In the genomic region with DNA sequence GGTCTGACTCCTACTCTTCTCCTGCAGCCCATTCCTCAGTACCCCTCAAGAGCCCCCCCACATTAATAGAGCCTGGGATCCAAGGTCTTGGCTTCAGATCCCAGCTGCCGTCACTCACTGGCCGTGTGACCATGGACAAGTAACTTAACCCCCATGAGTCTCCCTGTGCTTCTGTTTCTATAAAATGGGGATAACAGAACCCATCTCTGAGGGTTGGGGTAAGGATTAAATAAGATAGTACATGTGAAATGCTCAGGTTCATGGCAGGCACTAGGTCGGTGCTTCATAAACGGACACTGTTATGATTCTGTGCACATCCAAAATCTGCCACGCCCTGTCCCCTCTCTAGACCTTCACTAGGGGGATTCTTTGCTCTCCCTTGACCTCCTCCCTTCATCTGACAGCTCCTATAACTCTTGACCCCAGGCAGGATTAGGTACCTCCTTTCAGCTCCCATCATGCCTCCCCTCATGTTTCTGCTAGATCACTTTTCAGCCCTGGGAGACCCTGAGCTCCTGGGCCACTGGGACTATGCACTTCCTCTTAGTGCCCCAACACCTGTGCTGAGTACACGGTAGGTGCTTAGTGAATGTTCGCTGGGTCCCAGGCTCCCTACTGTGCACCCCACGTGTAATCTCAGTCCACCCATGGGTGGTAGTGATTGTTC, we compare ENCODE assay signal across 17 cellular contexts. TPM values are rescaled to one million over a fixed set of nuclear protein-coding genes. Genes with fewer than 3 reads are reported as not detected.
DNase-seq lines count a peak whose midpoint lies in the region; ATAC-seq and TF ChIP-seq lines count a peak whose summit lies in the region.
"Had no signal": no experiment of that assay in that cellular context is flagged by ENCODE, and none has a peak within 500 bp of the region (broad histone marks: within the 10 kb centered on the region; RNA-seq: fewer than 3 reads in every experiment).

No MANE protein-coding gene starts in this region.

- H3K9me2 ChIP-seq in GM23248 (ENCODE audit: insufficient read depth), result no peaks in the 10 kb centered on the region

- H3K23ac ChIP-seq in IMR-90 (ENCODE audit: low read depth, low read length), result no peak overlapping the region

- peaks cover 14% of the 10 kb centered on the region for H3K9me1 ChIP-seq in IMR-90 (ENCODE audit: insufficient read depth, low read length)

- no peak overlapping the region for H3K27ac ChIP-seq in CD4-positive, CD25-positive, alpha-beta regulatory T cell (ENCODE audit: insufficient read depth, low read length, poor library complexity, severe bottlenecking)
- H3K27ac ChIP-seq in IMR-90 (ENCODE audit: insufficient read depth, low read length) (no peak overlapping the region), endodermal cell (ENCODE audit: low read depth, low read length) (no peak overlapping the region), psoas muscle (peak overlapping the region; percentile 95), GM23248 (no peak overlapping the region)

- BruUV-seq in IMR-90 (replicated peaks; lab: Mats Ljungman, UMichigan), result no TSS peak

- H3K4me1 ChIP-seq in CD4-positive, CD25-positive, alpha-beta regulatory T cell (ENCODE audit: control insufficient read depth, insufficient read depth, low read length, poor library complexity, severe bottlenecking), result no peaks in the 10 kb centered on the region
- H3K4me1 ChIP-seq in IMR-90 (ENCODE audit: control insufficient read depth, insufficient read depth, low read length) (peaks cover 5% of the 10 kb centered on the region), endodermal cell (ENCODE audit: control insufficient read depth, insufficient read depth, low read length) (no peaks in the 10 kb centered on the region), psoas muscle (peaks cover 39% of the 10 kb centered on the region), GM23248 (ENCODE audit: insufficient read depth) (no peaks in the 10 kb centered on the region)

- H3K9ac ChIP-seq in IMR-90 (ENCODE audit: low read depth, low read length) (no peak overlapping the region), endodermal cell (ENCODE audit: extremely low read depth, low read length, poor library complexity, severe bottlenecking) (no peak overlapping the region), GM23248 (no peak overlapping the region)

- peak overlapping the region; percentile 42 for H2AK9ac ChIP-seq in IMR-90 (replicated peaks; ENCODE audit: low read depth, low read length, poor library complexity)

- H3K4me3 Mint-ChIP-seq in CD4-positive, CD25-positive, alpha-beta regulatory T cell, result peak overlapping the region; percentile 16 to 70 (median 44)
- H3K4me3 Mint-ChIP-seq in endodermal cell, result peak overlapping the region; percentile 78

- TF ChIP-seq POLR2A in IMR-90 (IDR thresholded peaks at IDR 0.05; ENCODE audit: low read depth, low read length), result no peak

- H3K9me3 ChIP-seq in CD4-positive, CD25-positive, alpha-beta regulatory T cell (ENCODE audit: control insufficient read depth in 2 of 2, low read length in 2 of 2), result no peaks in the 10 kb centered on the region
- H3K9me3 ChIP-seq in IMR-90 (ENCODE audit: control insufficient read depth, insufficient read depth, low read length), result no peaks in the 10 kb centered on the region
- H3K9me3 ChIP-seq in endodermal cell (ENCODE audit: control insufficient read depth, low read length), result no peaks in the 10 kb centered on the region
- H3K9me3 ChIP-seq in psoas muscle, result no peaks in the 10 kb centered on the region
- H3K9me3 ChIP-seq in GM23248 (ENCODE audit: low read depth), result no peaks in the 10 kb centered on the region

- H3K14ac ChIP-seq in IMR-90 (replicated peaks; ENCODE audit: low read depth, low read length), result no peak overlapping the region

- intact Hi-C loops in IMR-90 (cut with micrococcal nuclease) (no loop called here), psoas muscle (cut with DNase I) (loop anchor here in 1 of 2 donors (2.0 kb wide), 3 partner anchors 47 to 91 kb away; no protein-coding TSS in a partner anchor)

- TF ChIP-seq RAD21 in IMR-90 (IDR thresholded peaks at IDR 0.05; ENCODE audit: low read length), result no peak

- H3F3A ChIP-seq in GM23248 (ENCODE audit: insufficient read depth), result peaks cover 12% of the 10 kb centered on the region; the same call in 1 of the 2 replicates

- peaks cover 0 to 16% (median 3%) of the 10 kb centered on the region in 4 donors for H3K4me1 Mint-ChIP-seq in CD4-positive, CD25-positive, alpha-beta regulatory T cell
- no peaks in the 10 kb centered on the region for H3K4me1 Mint-ChIP-seq in endodermal cell

- H2BK20ac ChIP-seq in IMR-90 (ENCODE audit: low read depth, low read length), result no peak overlapping the region

- in situ Hi-C loops in IMR-90 (cut with MboI; ENCODE audit: low sequenced_read_pairs), result no loop called here
- in situ Hi-C loops in GM23248 (cut with MboI), result no loop called here

- H4K5ac ChIP-seq in IMR-90 (ENCODE audit: low read depth, low read length), result no peak overlapping the region

- POLR2A ChIA-PET in IMR-90 (lab: Charles Lee; ENCODE audit: unreplicated experiment), result interaction anchor here (0.8 kb wide), 1 partner anchor 94 kb away, joined by 3 read pairs; no protein-coding TSS in a partner anchor

- H3K9me3 Mint-ChIP-seq in CD4-positive, CD25-positive, alpha-beta regulatory T cell, result no peaks in the 10 kb centered on the region
- H3K9me3 Mint-ChIP-seq in endodermal cell, result no peaks in the 10 kb centered on the region

- H4K91ac ChIP-seq in IMR-90 (ENCODE audit: insufficient read depth, low read depth, low read length), result no peak overlapping the region

- H3K36me3 Mint-ChIP-seq in CD4-positive, CD25-positive, alpha-beta regulatory T cell, result no peaks in the 10 kb centered on the region
- H3K36me3 Mint-ChIP-seq in endodermal cell (ENCODE audit: low read depth), result no peaks in the 10 kb centered on the region

- H3K36me3 ChIP-seq in CD4-positive, CD25-positive, alpha-beta regulatory T cell (ENCODE audit: control insufficient read depth, insufficient read depth, low read length), result no peaks in the 10 kb centered on the region
- H3K36me3 ChIP-seq in IMR-90 (ENCODE audit: control insufficient read depth, insufficient read depth, low read length) (no peaks in the 10 kb centered on the region), endodermal cell (ENCODE audit: control insufficient read depth, insufficient read depth, low read length) (no peaks in the 10 kb centered on the region), psoas muscle (ENCODE audit: insufficient read depth in 1 of 2, low read depth in 1 of 2) (peaks cover 0 to 3% of the 10 kb centered on the region in 2 donors), GM23248 (ENCODE audit: low read depth) (no peaks in the 10 kb centered on the region)

- H3K56ac ChIP-seq in IMR-90 (ENCODE audit: extremely low read depth, insufficient read depth, low read length), result no peak overlapping the region

- H2AFZ ChIP-seq in IMR-90 (replicated peaks; ENCODE audit: low read length, poor library complexity), result no peak overlapping the region
- no peak overlapping the region for H2AFZ ChIP-seq in GM23248

- CTCF ChIA-PET in IMR-90 (lab: Yijun Ruan, JAX), result interaction anchor here (1.5 kb wide), 1 partner anchor 13 kb away, joined by 5 read pairs; no protein-coding TSS in a partner anchor

- no peaks in the 10 kb centered on the region for H4K20me1 ChIP-seq in IMR-90 (ENCODE audit: insufficient read depth, low read length)
- H4K20me1 ChIP-seq in GM23248 (ENCODE audit: insufficient read depth), result no peaks in the 10 kb centered on the region

- no peak for TF ChIP-seq CTCF in IMR-90 (conservative IDR thresholded peaks at IDR 0.05; ENCODE audit: low read depth, low read length)
- no peak for TF ChIP-seq CTCF in endodermal cell (conservative IDR thresholded peaks at IDR 0.05)
- TF ChIP-seq CTCF in psoas muscle (IDR thresholded peaks at IDR 0.05), result no peak

- no peak overlapping the region for H3K4me3 ChIP-seq in CD4-positive, CD25-positive, alpha-beta regulatory T cell (ENCODE audit: low read depth, low read length)
- H3K4me3 ChIP-seq in IMR-90 (ENCODE audit: insufficient read depth, low read depth, low read length), result no peak overlapping the region
- no peak overlapping the region for H3K4me3 ChIP-seq in endodermal cell (ENCODE audit: low read length)
- H3K4me3 ChIP-seq in psoas muscle, result peak overlapping the region; percentile 84
- H3K4me3 ChIP-seq in GM23248, result no peak overlapping the region

- H2BK15ac ChIP-seq in IMR-90 (ENCODE audit: low read depth, low read length), result no peak overlapping the region

- H3K4ac ChIP-seq in IMR-90 (ENCODE audit: low read depth, low read length), result no peak overlapping the region

- peak overlapping the region in 2 of 3 donors; percentile 6 to 36 for H3K27ac Mint-ChIP-seq in CD4-positive, CD25-positive, alpha-beta regulatory T cell
- no peak overlapping the region for H3K27ac Mint-ChIP-seq in endodermal cell

- H3K4me2 ChIP-seq in IMR-90 (ENCODE audit: low read depth, low read length) (no peak overlapping the region), GM23248 (ENCODE audit: unreplicated experiment) (no peak overlapping the region)

- peaks cover 2% of the 10 kb centered on the region for H3K27me3 ChIP-seq in CD4-positive, CD25-positive, alpha-beta regulatory T cell (ENCODE audit: control insufficient read depth, insufficient read depth, low read length)
- H3K27me3 ChIP-seq in IMR-90 (ENCODE audit: control insufficient read depth, insufficient read depth, low read length) (no peaks in the 10 kb centered on the region), endodermal cell (ENCODE audit: control insufficient read depth, insufficient read depth, low read length, poor library complexity, severe bottlenecking) (no peaks in the 10 kb centered on the region), psoas muscle (ENCODE audit: insufficient read depth in 3 of 3, low read length in 2 of 3) (no peaks in the 10 kb centered on the region), GM23248 (replicated peaks; ENCODE audit: insufficient read depth) (no peaks in the 10 kb centered on the region)

- dilution Hi-C loops in IMR-90 (cut with HindIII; ENCODE audit: low sequenced_read_pairs, unreplicated experiment), result no loop called here

- no peak overlapping the region for H2BK5ac ChIP-seq in IMR-90 (ENCODE audit: low read depth, low read length, poor library complexity, severe bottlenecking)

- H3K18ac ChIP-seq in IMR-90 (ENCODE audit: low read depth, low read length), result no peak overlapping the region

- no peak for ATAC-seq in CD4-positive, CD25-positive, alpha-beta regulatory T cell (ENCODE audit: low read depth in 2 of 2)
- no peak for ATAC-seq in IMR-90 (ENCODE audit: low read depth)
- peak; percentile 7 to 51 (median 28) for ATAC-seq in psoas muscle
- ATAC-seq: SK-N-SH treated with all-trans-retinoic acid at 6 μM for 48 hours had no signal

- H3K27me3 Mint-ChIP-seq in CD4-positive, CD25-positive, alpha-beta regulatory T cell, result peaks cover 42% of the 10 kb centered on the region
- peaks cover 7% of the 10 kb centered on the region for H3K27me3 Mint-ChIP-seq in endodermal cell (ENCODE audit: insufficient read depth)

- peaks cover 0 to 11% of the 10 kb centered on the region in 2 experiments; a peak in 2 of 4 replicates for H3K79me1 ChIP-seq in IMR-90 (ENCODE audit: low read depth in 1 of 2, low read length in 2 of 2)

- DNase-seq in CD4-positive, CD25-positive, alpha-beta regulatory T cell, result no peak
- no peak for DNase-seq in IMR-90
- peak; percentile 17 for DNase-seq in endodermal cell
- DNase-seq in psoas muscle, result peak in 1 of 2 donors; percentile 78
- no peak for DNase-seq in GM23248
- DNase-seq in ureter (ENCODE audit: low spot score), result no peak
- no peak for DNase-seq in NCI-H82 treated with DMSO at 0.1 percent for 48 hours (lab: John Stamatoyannopoulos, UW; ENCODE audit: unreplicated experiment)
- DNase-seq in NCI-H1930 (lab: John Stamatoyannopoulos, UW), result no peak
- DNase-seq: activated T-cell treated with anti-CD3 and anti-CD28 coated beads for 4 hours; amniotic stem cell; effector CD4-positive, alpha-beta T cell; kidney; stimulated activated CD4-positive, alpha-beta T cell treated with anti-CD3 and anti-CD28 coated beads, Interleukin-12 subunit alpha, Interleukin-12 subunit beta, amount 100 ng/mL, for 4 hours had no signal

- no peaks in the 10 kb centered on the region for H3K79me2 ChIP-seq in GM23248 (ENCODE audit: insufficient read depth)

- no peak overlapping the region; the same call in 1 of the 2 replicates for H2AK5ac ChIP-seq in IMR-90 (ENCODE audit: low read depth, low read length)

- H2BK120ac ChIP-seq in IMR-90 (ENCODE audit: low read depth, low read length), result no peak overlapping the region

- WGBS in IMR-90 (ENCODE audit: extremely low coverage in 2 of 2, insufficient read length in 1 of 2), 2 experiments, result no CpG with 5 or more reads among the region's 8 CpGs
- 92 to 100% methylated on average over 5 to 8 of the region's 8 CpGs for WGBS in endodermal cell (ENCODE audit: insufficient coverage in 1 of 2, insufficient read length in 1 of 2), 2 experiments
- 21 to 33% (median 25%) methylated on average over 8 of the region's 8 CpGs for WGBS in psoas muscle, 3 donors
- WGBS in GM23248 (ENCODE audit: low coverage in 1 of 2, low lambda C conversion rate in 2 of 2, missing lambda C conversion rate in 2 of 2), 2 experiments, result 62 to 65% methylated on average over 8 of the region's 8 CpGs

- H4K8ac ChIP-seq in IMR-90 (ENCODE audit: low read depth in 2 of 2, low read length in 2 of 2), result no peak overlapping the region

RNA-seq across cellular contexts. Expression of gene CAND2, which starts 1.5 kb away (rescaled TPM):
- 0.72 TPM for total RNA-seq in CD4-positive, CD25-positive, alpha-beta regulatory T cell
- under 1 TPM; 0.63 to 0.98 (median 0.83) TPM for polyA plus RNA-seq in CD4-positive, CD25-positive, alpha-beta regulatory T cell
- total RNA-seq in IMR-90 (2012; rRNA removed) (2.5 and 2.9 TPM in 2 replicates), endodermal cell (10 to 100 TPM in 1 of 2 donors, 1 to 10 TPM in 1; 7.8 to 15.0 TPM), psoas muscle (100 to 1,000 TPM; 128 to 220 (median 138) TPM), ureter (13.7 TPM)
- polyA plus RNA-seq in IMR-90 (2012; rRNA removed) (4.9 and 5.7 TPM in 2 replicates), psoas muscle (10 to 100 TPM in 2 of 3 donors, 1 to 10 TPM in 1; 3.7 to 65.3 (median 48.8) TPM), GM23248 (2016; fragmentation: Nextera tagmentation; extraction: Ambion mirVana) (0.16 and 0.53 TPM in 2 replicates)
- 4.3 and 7.4 TPM in 2 replicates for polyA plus RNA-seq in IMR-90 (2012; cell fraction: cytosol; rRNA removed)
- 11.5 and 21.5 TPM in 2 replicates for polyA plus RNA-seq in IMR-90 (2012; cell fraction: nucleus; rRNA removed; ENCODE audit: low replicate concordance)
- 12.4 TPM for polyA plus RNA-seq in endodermal cell (2013, experiment 1 of 2)
- polyA plus RNA-seq in endodermal cell (2013, experiment 2 of 2), result 10.1 TPM
- total RNA-seq in GM23248 (2014; rRNA removed; shearing (Covaris generic)), result 0.38 and 0.43 TPM in 2 replicates

RNA-seq across cellular contexts. Expression of gene TMEM40, which starts 39.0 kb away (rescaled TPM):
- total RNA-seq in CD4-positive, CD25-positive, alpha-beta regulatory T cell, result 4.4 TPM
- not detected for polyA plus RNA-seq in CD4-positive, CD25-positive, alpha-beta regulatory T cell
- total RNA-seq in IMR-90 (2012; rRNA removed) (not detected in 2 replicates), endodermal cell (not detected), psoas muscle (1 to 10 TPM in 3 of 4 donors, under 1 TPM in 1; 0.59 to 4.4 (median 2.3) TPM), ureter (63.3 TPM)
- polyA plus RNA-seq in IMR-90 (2012; rRNA removed) (0.27 and 0.29 TPM in 2 replicates), psoas muscle (under 1 TPM; 0.30 to 0.52 (median 0.40) TPM), GM23248 (2016; fragmentation: Nextera tagmentation; extraction: Ambion mirVana) (not detected in 2 replicates)
- polyA plus RNA-seq in IMR-90 (2012; cell fraction: cytosol; rRNA removed), result 0.14 and 0.24 TPM in 2 replicates
- 0.13 and 0.24 TPM in 2 replicates for polyA plus RNA-seq in IMR-90 (2012; cell fraction: nucleus; rRNA removed; ENCODE audit: low replicate concordance)
- not detected for polyA plus RNA-seq in endodermal cell (2013, experiment 1 of 2)
- polyA plus RNA-seq in endodermal cell (2013, experiment 2 of 2), result not detected
- total RNA-seq in GM23248 (2014; rRNA removed; shearing (Covaris generic)), result not detected in 2 replicates
- total RNA-seq: Daoy, frontal cortex, kidney, myocyte had no signal

RNA-seq across cellular contexts. Expression of gene RPL32, which starts 43.3 kb away (rescaled TPM):
- 2,250 TPM for total RNA-seq in CD4-positive, CD25-positive, alpha-beta regulatory T cell
- 1,000 to 10,000 TPM; 2,316 to 3,950 (median 3,295) TPM for polyA plus RNA-seq in CD4-positive, CD25-positive, alpha-beta regulatory T cell
- total RNA-seq in IMR-90 (2012; rRNA removed), result 566 and 644 TPM in 2 replicates
- 1,856 and 2,352 TPM in 2 replicates for polyA plus RNA-seq in IMR-90 (2012; rRNA removed)
- 1,242 and 1,359 TPM in 2 replicates for polyA plus RNA-seq in IMR-90 (2012; cell fraction: cytosol; rRNA removed)
- polyA plus RNA-seq in IMR-90 (2012; cell fraction: nucleus; rRNA removed; ENCODE audit: low replicate concordance), result 275 and 638 TPM in 2 replicates
- total RNA-seq in endodermal cell, result 1,000 to 10,000 TPM; 1,362 to 1,580 TPM
- 2,723 TPM for polyA plus RNA-seq in endodermal cell (2013, experiment 1 of 2)
- 2,594 TPM for polyA plus RNA-seq in endodermal cell (2013, experiment 2 of 2)
- 1,000 to 10,000 TPM; 1,418 to 1,919 (median 1,477) TPM for total RNA-seq in psoas muscle
- polyA plus RNA-seq in psoas muscle, result 1,000 to 10,000 TPM; 2,325 to 2,939 (median 2,347) TPM
- total RNA-seq in GM23248 (2014; rRNA removed; shearing (Covaris generic)), result 426 and 1,611 TPM in 2 replicates
- polyA plus RNA-seq in GM23248 (2016; fragmentation: Nextera tagmentation; extraction: Ambion mirVana), result 923 and 947 TPM in 2 replicates
- total RNA-seq in ureter, result 2,253 TPM

Comparison
In these comparisons a context has a peak if more than half of its experiments do, and no peak if none do; other contexts are left out.
1. ATAC-seq: peak in psoas muscle (4 of 4); none in CD4-positive, CD25-positive, alpha-beta regulatory T cell (0 of 2) and IMR-90 (single experiment).
2. RNA of gene TMEM40, which starts 39.0 kb away (total RNA-seq): 63.3 TPM in ureter (single experiment); 4.4 TPM in CD4-positive, CD25-positive, alpha-beta regulatory T cell (single experiment), 0.59 to 4.4 TPM in psoas muscle, not detected in endodermal cell, not detected in IMR-90 and not detected in GM23248; every median in the first group is over 10 times any median in the second.